ENCODE assay signal across 8 cellular contexts in the genomic region with DNA sequence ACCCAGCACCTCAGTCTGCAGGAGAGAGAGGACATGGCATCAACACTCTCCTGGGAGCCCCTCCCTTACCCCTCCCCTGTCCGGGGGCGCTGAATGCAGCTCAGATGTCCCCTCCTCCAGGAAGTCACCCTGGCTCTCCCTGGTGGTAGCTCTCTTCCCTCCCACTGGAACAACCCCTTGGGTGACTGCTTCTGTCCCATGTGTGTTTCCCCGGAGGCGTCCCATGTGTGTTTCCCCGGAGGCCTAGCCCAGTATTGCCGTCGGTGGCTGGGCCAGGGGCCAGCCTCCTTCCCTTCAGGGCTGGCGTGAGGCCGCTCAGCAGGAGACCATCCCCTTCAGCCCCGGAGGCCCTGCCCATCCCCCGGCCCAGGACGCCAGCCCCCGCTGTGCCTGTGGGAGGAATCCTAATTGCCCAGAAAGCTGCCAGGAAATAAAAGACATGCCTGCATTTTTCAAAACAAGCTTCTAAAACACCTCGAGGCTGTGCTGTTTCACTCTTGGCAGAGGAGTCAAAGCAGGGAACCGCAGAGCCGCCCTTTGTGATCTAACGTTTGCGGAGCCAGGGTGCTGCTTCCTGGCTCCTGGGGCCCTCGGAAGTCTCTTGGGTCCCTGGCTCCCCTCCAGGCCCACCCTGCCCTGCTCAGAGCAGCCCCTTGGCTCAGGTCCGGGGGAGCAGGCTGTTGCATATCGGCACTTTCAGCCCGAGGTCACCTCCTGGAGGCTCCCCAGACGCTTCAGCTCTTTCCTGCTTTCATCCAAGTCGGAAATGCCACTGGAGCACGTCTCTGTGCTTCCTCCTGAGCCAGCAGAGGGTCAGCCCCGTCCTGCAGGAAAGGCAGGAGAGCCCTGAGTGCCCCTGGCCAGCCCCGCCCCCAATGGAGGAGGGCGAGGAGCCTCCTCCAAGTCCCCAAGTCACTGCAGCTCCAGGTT. TPM values are rescaled to one million over a fixed set of nuclear protein-coding genes. Genes with fewer than 3 reads are reported as not detected.
DNase-seq lines count a peak whose midpoint lies in the region; ATAC-seq, FAIRE-seq and TF ChIP-seq lines count a peak whose summit lies in the region.

No MANE protein-coding gene starts in this region.

- no peaks in the 10 kb centered on the region for H4K20me1 ChIP-seq in HepG2 (ENCODE audit: insufficient read depth, low read length)

- H3K9me3 ChIP-seq in HepG2 (ENCODE audit: low read length): no peaks in the 10 kb centered on the region

- H3K36me3 Mint-ChIP-seq in WTC11: peaks cover 14% of the 10 kb centered on the region
- H3K36me3 Mint-ChIP-seq in stimulated activated memory B cell treated with anti-CD40 and anti-IgM and Interleukin-4, amounts not matched to agents 10 μg/mL and 1 μg/mL and 100 μg/mL, for 72 hours: peaks cover 6% of the 10 kb centered on the region

- H3K4me2 ChIP-seq in HepG2 (ENCODE audit: low read depth, low read length): peak overlapping the region; percentile 81

- ATAC-seq in WTC11 (peak; percentile 78), HepG2 (peak; percentile 67), GM19395 (IDR thresholded peaks at IDR 0.05; ENCODE audit: unreplicated experiment) (no peak), HG02885 (IDR thresholded peaks at IDR 0.05; ENCODE audit: poor library complexity, unreplicated experiment) (no peak)
- ATAC-seq in stimulated activated memory B cell treated with anti-CD40 and anti-IgM and Interleukin-4, amounts not matched to agents 10 μg/mL and 1 μg/mL and 100 μg/mL, for 72 hours: no peak

- TF ChIP-seq RAD21 in HepG2 (CRISPR knock-in tag; IDR thresholded peaks at IDR 0.05): no peak

- no peak overlapping the region for H3K27ac ChIP-seq in HepG2 (ENCODE audit: extremely low read length, insufficient read depth, low read length)

- H3K4me1 Mint-ChIP-seq in WTC11: peaks cover 19% of the 10 kb centered on the region
- H3K4me1 Mint-ChIP-seq in stimulated activated memory B cell treated with anti-CD40 and anti-IgM and Interleukin-4, amounts not matched to agents 10 μg/mL and 1 μg/mL and 100 μg/mL, for 72 hours: peaks cover 18% of the 10 kb centered on the region

- in situ Hi-C loops in HepG2 (cut with HindIII; ENCODE audit: extremely low pct_ligation_motif_present, low pct_unique_long_range_greater_than_20kb): no loop called here

- H3K4me3 ChIP-seq in H7 (ENCODE audit: insufficient read depth, low read depth, low read length): peak overlapping the region; percentile 5; the same call in 1 of the 2 replicates
- peak overlapping the region; percentile 23 to 67 (median 37); a peak in 5 of 6 replicates for H3K4me3 ChIP-seq in HepG2 (replicated peaks in 1 of 3; ENCODE audit: insufficient read depth in 1 of 3, low read depth in 2 of 3, low read length in 3 of 3)

- POLR2A ChIA-PET in WTC11 (lab: Charles Lee) (no interaction called here), HepG2 (lab: Yijun Ruan, JAX) (no interaction called here)

- TF ChIP-seq CTCF in WTC11 (IDR thresholded peaks at IDR 0.05) (no peak), HepG2 (CRISPR knock-in tag; IDR thresholded peaks at IDR 0.05) (no peak; the same call in 1 of the 2 replicates)

- 17% methylated on average over 28 of the region's 28 CpGs for WGBS in HepG2 (ENCODE audit: low lambda C conversion rate)

- H3K27me3 Mint-ChIP-seq in WTC11 (ENCODE audit: low read depth): peaks cover 10% of the 10 kb centered on the region; the same call in 1 of the 2 replicates
- H3K27me3 Mint-ChIP-seq in stimulated activated memory B cell treated with anti-CD40 and anti-IgM and Interleukin-4, amounts not matched to agents 10 μg/mL and 1 μg/mL and 100 μg/mL, for 72 hours: peaks cover 27% of the 10 kb centered on the region

- TF ChIP-seq POLR2A in HepG2 (IDR thresholded peaks at IDR 0.05; ENCODE audit: insufficient read depth in 1 of 2, low read depth in 2 of 2, low read length in 2 of 2): no peak

- intact Hi-C loops in HepG2 (cut with micrococcal nuclease; ENCODE audit: unreplicated experiment): loop anchor here (5.0 kb wide), 1 partner anchor 292 kb away; no protein-coding TSS in a partner anchor

- no peaks in the 10 kb centered on the region for H3K36me3 ChIP-seq in H7 (replicated peaks; ENCODE audit: control insufficient read depth, insufficient read depth, low read length)
- no peaks in the 10 kb centered on the region for H3K36me3 ChIP-seq in HepG2 (replicated peaks in 1 of 2; ENCODE audit: control insufficient read depth in 1 of 2, insufficient read depth in 2 of 2, low read length in 2 of 2)

- H3K27ac Mint-ChIP-seq in WTC11: no peak overlapping the region
- H3K27ac Mint-ChIP-seq in stimulated activated memory B cell treated with anti-CD40 and anti-IgM and Interleukin-4, amounts not matched to agents 10 μg/mL and 1 μg/mL and 100 μg/mL, for 72 hours: no peak overlapping the region

- FAIRE-seq in HepG2 (lab: Jason Lieb, UNC): no peak

- H3K4me3 Mint-ChIP-seq in WTC11: peak overlapping the region; percentile 48
- H3K4me3 Mint-ChIP-seq in stimulated activated memory B cell treated with anti-CD40 and anti-IgM and Interleukin-4, amounts not matched to agents 10 μg/mL and 1 μg/mL and 100 μg/mL, for 72 hours: peak overlapping the region; percentile 41

- H3K9ac ChIP-seq in HepG2 (ENCODE audit: insufficient read depth, low read depth, low read length): peak overlapping the region; percentile 23; the same call in 1 of the 2 replicates

- no peak overlapping the region for H2AFZ ChIP-seq in HepG2 (ENCODE audit: low read length)

- DNase-seq in H7 (peak; percentile 94), WTC11 (ENCODE audit: low spot score) (peak; percentile 67), dermis blood vessel endothelial cell (peak; percentile 75), HepG2 (ENCODE audit: low spot score) (no peak), NCI-H1694 (lab: John Stamatoyannopoulos, UW) (no peak)

- H3K27me3 ChIP-seq in H7 (ENCODE audit: control insufficient read depth, insufficient read depth, low read length) (no peaks in the 10 kb centered on the region), HepG2 (ENCODE audit: control insufficient read depth in 1 of 2, insufficient read depth in 2 of 2, low read length in 2 of 2) (peaks cover 2 to 34% of the 10 kb centered on the region in 2 experiments; a peak in 4 of 5 replicates)

- no peaks in the 10 kb centered on the region for H3K79me2 ChIP-seq in HepG2 (ENCODE audit: insufficient read depth, low read length)

- TF ChIP-seq EP300 in HepG2 (IDR thresholded peaks at IDR 0.05; ENCODE audit: low read depth in 2 of 2, low read length in 2 of 2): no peak
- no peak for TF ChIP-seq EP300 in HepG2 (CRISPR knock-in tag; IDR thresholded peaks at IDR 0.05; ENCODE audit: borderline replicate concordance)

- BruUV-seq in HepG2 (replicated peaks; lab: Mats Ljungman, UMichigan): no TSS peak

- peaks cover 16% of the 10 kb centered on the region for H3K4me1 ChIP-seq in HepG2 (ENCODE audit: insufficient read depth, low read length)

- H3K9me3 Mint-ChIP-seq in WTC11: peaks cover 22% of the 10 kb centered on the region
- peaks cover 8% of the 10 kb centered on the region for H3K9me3 Mint-ChIP-seq in stimulated activated memory B cell treated with anti-CD40 and anti-IgM and Interleukin-4, amounts not matched to agents 10 μg/mL and 1 μg/mL and 100 μg/mL, for 72 hours

- CTCF ChIA-PET in WTC11 (lab: Charles Lee): interaction anchor here (1.0 to 1.7 kb wide), 9 partner anchors 8 to 169 kb away, joined by 3 to 13 read pairs (median 5); a partner anchor contains a TSS
- CTCF ChIA-PET in HepG2 (lab: Yijun Ruan, JAX; ENCODE audit: low intra/inter-chr PET ratio, low total read pairs): no interaction called here

TF ChIP-seq in WTC11, 78 proteins besides CTCF, POLR2A, EP300 and RAD21 (continues in another document):
- TF ChIP-seq JAZF1 (CRISPR knock-in tag; IDR thresholded peaks at IDR 0.05): no peak

TF ChIP-seq in HepG2, 621 proteins besides CTCF, POLR2A, EP300 and RAD21 (continues in another document):
- TF ChIP-seq GFI1 (CRISPR knock-in tag; IDR thresholded peaks at IDR 0.05; ENCODE audit: borderline replicate concordance) (0 out of 2 replicates have a peak, but pooled peaks have one; percentile 36), ZMYM3 (CRISPR knock-in tag; IDR thresholded peaks at IDR 0.05) (peak; percentile 59), MED13 (CRISPR knock-in tag; IDR thresholded peaks at IDR 0.05) (no peak), ZFX (CRISPR knock-in tag; IDR thresholded peaks at IDR 0.05; ENCODE audit: low read depth) (0 out of 2 replicates have a peak, but pooled peaks have one; percentile 18), HNF4A (CRISPR knock-in tag; IDR thresholded peaks at IDR 0.05) (no peak), ZNF768 (CRISPR knock-in tag; IDR thresholded peaks at IDR 0.05) (0 out of 2 replicates have a peak, but pooled peaks have one; percentile 45)

RNA-seq across cellular contexts. Expression of a gene that starts 11.4 kb away (rescaled TPM):
- 0.52 and 1.1 TPM in 2 replicates for total RNA-seq in H7 (2014; rRNA removed; shearing (Covaris generic))
- total RNA-seq in WTC11 (2021): 2.5 to 3.2 TPM (median 2.7 TPM) in 3 replicates
- 23.4 and 25.2 TPM in 2 replicates for total RNA-seq in dermis blood vessel endothelial cell
- total RNA-seq in HepG2 (2016; rRNA removed; fragmentation: Illumina TruSeq; extraction: Trizol): 0.15 TPM in 1 of 2 replicates, not detected in the other
- 0.09 and 0.10 TPM in 2 replicates for total RNA-seq in HepG2 (2016; cell fraction: cytosol; rRNA removed; fragmentation: Illumina TruSeq; extraction: Trizol; ENCODE audit: low read depth)
- 0.03 and 0.26 TPM in 2 replicates for total RNA-seq in HepG2 (2016; cell fraction: insoluble cytoplasmic fraction; rRNA removed; fragmentation: Illumina TruSeq; extraction: Trizol)
- 0.10 and 0.12 TPM in 2 replicates for total RNA-seq in HepG2 (2016; cell fraction: membrane; rRNA removed; fragmentation: Illumina TruSeq; extraction: Trizol)
- 0.13 and 0.62 TPM in 2 replicates for total RNA-seq in HepG2 (2016; cell fraction: nucleus; rRNA removed; fragmentation: Illumina TruSeq; extraction: Trizol)
- 0.35 and 0.65 TPM in 2 replicates for polyA plus RNA-seq in HepG2 (2011; rRNA removed)
- polyA plus RNA-seq in HepG2 (2011; cell fraction: cytosol; rRNA removed): 0.06 and 0.32 TPM in 2 replicates
- polyA plus RNA-seq in HepG2 (2011; cell fraction: nucleus; rRNA removed): 1.2 and 1.4 TPM in 2 replicates
- polyA plus RNA-seq in HepG2 (2012): 0.31 and 0.46 TPM in 2 replicates
- 0.03 and 0.10 TPM in 2 replicates for polyA plus RNA-seq in HepG2 (2016; cell fraction: cytosol; fragmentation: Illumina TruSeq; extraction: Trizol; ENCODE audit: low read depth)
- 0.04 and 0.24 TPM in 2 replicates for polyA plus RNA-seq in HepG2 (2016; cell fraction: insoluble cytoplasmic fraction; fragmentation: Illumina TruSeq; extraction: Trizol; ENCODE audit: low read depth)
- 0.02 and 0.09 TPM in 2 replicates for polyA plus RNA-seq in HepG2 (2016; cell fraction: membrane; fragmentation: Illumina TruSeq; extraction: Trizol; ENCODE audit: low read depth)
- polyA plus RNA-seq in HepG2 (2016; cell fraction: nucleus; fragmentation: Illumina TruSeq; extraction: Trizol; ENCODE audit: insufficient read depth, low read depth): 0.19 and 1.7 TPM in 2 replicates
- 0.96 and 3.2 TPM in 2 replicates for polyA minus RNA-seq in HepG2 (2011; rRNA and poly(A)+ RNA removed; ENCODE audit: low replicate concordance)
- 0.44 and 0.79 TPM in 2 replicates for polyA minus RNA-seq in HepG2 (2011; cell fraction: cytosol; rRNA and poly(A)+ RNA removed)
- 0.52 and 0.99 TPM in 2 replicates for polyA minus RNA-seq in HepG2 (2011; cell fraction: nucleus; rRNA and poly(A)+ RNA removed)

Comparison
In these comparisons a context has a peak if more than half of its experiments do, and no peak if none do; other contexts are left out.
1. DNase-seq: peak in H7 (single experiment), WTC11 (single experiment) and dermis blood vessel endothelial cell (single experiment); none in HepG2 (single experiment) and NCI-H1694 (single experiment).
2. ATAC-seq: peak in WTC11 (single experiment) and HepG2 (single experiment); none in stimulated activated memory B cell treated with anti-CD40 and anti-IgM and Interleukin-4, amounts not matched to agents 10 μg/mL and 1 μg/mL and 100 μg/mL, for 72 hours (single experiment), GM19395 (single experiment) and HG02885 (single experiment).